1 cellular context compared by ENCODE assay signal in genomic region chr9:137034709-137035506, GRCh38.
TF ChIP-seq lines count a peak whose summit lies in the region.

No MANE protein-coding gene starts in this region.

TF ChIP-seq in neural cell, 6 proteins besides CTCF, POLR2A, EP300 and RAD21:
- TF ChIP-seq MXI1 (conservative IDR thresholded peaks at IDR 0.05; ENCODE audit: poor library complexity, severe bottlenecking), result no peak
- no peak for TF ChIP-seq TAF1 (IDR thresholded peaks at IDR 0.05; ENCODE audit: low read depth)
- TF ChIP-seq SMC3 (conservative IDR thresholded peaks at IDR 0.05; ENCODE audit: poor library complexity), result peak; percentile 79
- TF ChIP-seq POLR2AphosphoS5 (IDR thresholded peaks at IDR 0.05), result no peak
